In the genomic region with DNA sequence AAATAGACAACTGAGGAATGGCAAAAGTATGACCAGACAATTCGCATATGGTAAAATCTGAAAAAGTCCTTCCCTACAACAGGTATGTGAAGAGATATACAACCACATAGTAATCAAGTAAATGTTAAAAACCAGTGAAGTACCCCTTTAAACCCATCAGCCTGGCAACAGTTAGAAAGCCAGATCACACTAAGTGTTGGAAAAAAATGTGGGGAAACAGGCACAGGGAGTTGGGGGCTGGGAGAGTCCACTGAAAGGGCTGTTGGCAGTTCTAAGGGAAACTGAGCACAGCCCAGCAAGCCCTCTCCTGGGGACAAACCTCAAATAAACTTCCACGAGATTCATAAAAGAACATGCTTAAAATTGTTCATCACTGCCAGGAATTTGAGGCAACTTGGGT, we compare ENCODE assay signal across 20 cellular contexts.
"Had no signal": no experiment of that assay in that cellular context is flagged by ENCODE, and none has a peak within 500 bp of the region (broad histone marks: within the 10 kb centered on the region; RNA-seq: fewer than 3 reads in every experiment).

No MANE protein-coding gene starts in this region.

- H3K9me3 ChIP-seq: colonic mucosa, lower lobe of right lung, mucosa of descending colon had no signal

- DNase-seq: colonic mucosa; dermis blood vessel endothelial cell; dorsolateral prefrontal cortex; effector CD4-positive, alpha-beta T cell; effector memory CD4-positive, alpha-beta T cell; foreskin keratinocyte; heart left ventricle; hypothalamus; immature natural killer cell; islet precursor cell; kidney; kidney glomerular epithelial cell; left lung; left ventricle myocardium superior; lower lobe of right lung; mesenchymal stem cell; mucosa of descending colon had no signal

- ATAC-seq: foreskin keratinocyte, gastroesophageal sphincter, heart left ventricle, left lung, left ventricle myocardium superior, lower lobe of right lung, mucosa of descending colon had no signal

- H3K27ac ChIP-seq: colonic mucosa, dorsolateral prefrontal cortex, esophagus muscularis mucosa, foreskin keratinocyte, gastroesophageal sphincter, heart left ventricle, hepatocyte, left lung, lower lobe of right lung had no signal

- H3K4me1 ChIP-seq: colonic mucosa, esophagus muscularis mucosa, foreskin keratinocyte, gastroesophageal sphincter, heart left ventricle, left lung, lower lobe of right lung had no signal

- H3K36me3 ChIP-seq: colonic mucosa, esophagus muscularis mucosa, gastroesophageal sphincter, heart left ventricle, left lung, lower lobe of right lung had no signal

- H3K4me3 ChIP-seq: colonic mucosa, dorsolateral prefrontal cortex, esophagus muscularis mucosa, gastroesophageal sphincter, heart left ventricle, hepatocyte, left lung, lower lobe of right lung, mucosa of descending colon had no signal
